In the genomic region with DNA sequence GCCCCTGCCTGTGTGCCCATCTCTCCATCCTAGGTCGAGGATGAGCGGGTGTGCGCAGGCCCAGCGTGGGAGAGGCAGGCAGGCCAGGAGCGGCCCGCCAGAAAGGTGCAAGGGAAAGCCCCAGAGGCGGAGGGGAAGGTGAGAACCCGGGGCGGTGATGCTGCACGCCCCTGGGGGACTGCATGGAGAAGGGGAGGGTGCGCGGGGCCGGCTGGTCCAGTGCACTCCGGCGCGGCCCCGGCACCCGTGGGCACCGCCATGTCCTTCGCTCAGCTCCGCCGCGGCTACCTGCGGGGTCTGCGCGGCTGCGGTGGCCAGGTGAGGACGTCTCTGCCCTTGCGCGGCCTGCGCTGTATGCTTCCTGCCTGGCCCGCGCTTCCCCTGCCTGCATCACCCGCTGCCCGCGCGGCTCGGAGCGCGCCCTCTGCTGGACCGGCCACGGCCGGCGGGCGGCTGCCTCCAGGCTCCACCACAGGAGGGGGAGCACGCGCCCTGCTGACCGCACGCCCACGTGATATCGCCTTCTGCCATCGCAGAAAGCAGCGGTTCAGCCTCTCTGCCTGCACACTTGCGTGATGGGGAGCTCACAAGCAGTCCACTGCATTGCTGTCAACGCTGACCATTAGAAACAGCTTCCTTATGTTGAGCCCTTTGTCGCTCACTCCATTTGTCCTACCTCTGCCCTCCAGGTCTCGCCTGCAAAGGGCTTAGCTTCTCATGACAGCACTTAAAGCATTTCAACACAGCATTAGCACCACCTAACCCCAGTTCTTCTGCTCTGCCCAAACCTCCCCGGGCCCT, we compare ENCODE assay signal across 8 cellular contexts.
DNase-seq lines count a peak whose midpoint lies in the region; ATAC-seq and TF ChIP-seq lines count a peak whose summit lies in the region.

No MANE protein-coding gene starts in this region.

- peak overlapping the region; percentile 55 for H3K4me3 Mint-ChIP-seq in CD8-positive, alpha-beta T cell

- DNase-seq in CD8-positive, alpha-beta T cell, result peak; percentile 33 to 79 (median 53)
- DNase-seq in UCSD-AML1 (lab: John Stamatoyannopoulos, UW; ENCODE audit: unreplicated experiment) (peak; percentile 51), breast epithelium (ENCODE audit: low spot score in 2 of 2) (peak; percentile 77 to 83), islet precursor cell (peak; percentile 95), NCI-H2081 treated with DMSO at 0.1 percent for 48 hours (lab: John Stamatoyannopoulos, UW) (no peak)
- DNase-seq in stimulated activated CD4-positive, alpha-beta T cell treated with anti-CD3 and anti-CD28 coated beads, Interleukin-15, amount 100 ng/mL, for 1 hour (ENCODE audit: low read depth in 1 of 2, low spot score in 1 of 2), result peak; percentile 15 to 48

- H3K9me3 Mint-ChIP-seq in CD8-positive, alpha-beta T cell, result no peaks in the 10 kb centered on the region

- no peaks in the 10 kb centered on the region for H3K36me3 Mint-ChIP-seq in CD8-positive, alpha-beta T cell

- H3K4me1 Mint-ChIP-seq in CD8-positive, alpha-beta T cell (ENCODE audit: low read depth), result peaks cover 10% of the 10 kb centered on the region

- TF ChIP-seq POLR2A in breast epithelium (IDR thresholded peaks at IDR 0.05), result no peak

- no peaks in the 10 kb centered on the region for H3K9me3 ChIP-seq in CD8-positive, alpha-beta T cell (ENCODE audit: low read length)
- no peaks in the 10 kb centered on the region for H3K9me3 ChIP-seq in breast epithelium

- POLR2A ChIA-PET in CD8-positive, alpha-beta T cell (lab: Charles Lee), result no interaction called here

- H3K27ac Mint-ChIP-seq in CD8-positive, alpha-beta T cell, result peak overlapping the region; percentile 64

- no peaks in the 10 kb centered on the region for H3K36me3 ChIP-seq in CD8-positive, alpha-beta T cell (ENCODE audit: insufficient read depth, low read length)
- no peaks in the 10 kb centered on the region for H3K36me3 ChIP-seq in breast epithelium

- H3K4me3 ChIP-seq in CD8-positive, alpha-beta T cell (ENCODE audit: low read depth, low read length), result peak overlapping the region; percentile 28
- H3K4me3 ChIP-seq in breast epithelium, result peak overlapping the region; percentile 20 to 62 (median 41)

- peaks cover 7% of the 10 kb centered on the region for H3K4me1 ChIP-seq in CD8-positive, alpha-beta T cell (ENCODE audit: insufficient read depth, low read length)
- peaks cover 0 to 9% of the 10 kb centered on the region in 2 donors for H3K4me1 ChIP-seq in breast epithelium

- H3K27me3 ChIP-seq in CD8-positive, alpha-beta T cell (ENCODE audit: insufficient read depth, low read length), result no peaks in the 10 kb centered on the region
- H3K27me3 ChIP-seq in breast epithelium, result no peaks in the 10 kb centered on the region

- ATAC-seq in CD8-positive, alpha-beta T cell, result peak; percentile 76
- ATAC-seq in GM19455 (IDR thresholded peaks at IDR 0.05; ENCODE audit: unreplicated experiment) (peak; percentile 90), HG03565 (IDR thresholded peaks at IDR 0.05; ENCODE audit: unreplicated experiment) (peak; percentile 77)

- intact Hi-C loops in CD8-positive, alpha-beta T cell (cut with DNase I, micrococcal nuclease), result loop anchor here (1.0 to 5.0 kb wide), 2 partner anchors 619 to 640 kb away; no protein-coding TSS in a partner anchor
- intact Hi-C loops in breast epithelium (cut with DNase I; ENCODE audit: low total_unique reads), result loop anchor here (10.0 kb wide), 1 partner anchor 626 kb away; no protein-coding TSS in a partner anchor

- CTCF ChIA-PET in CD8-positive, alpha-beta T cell (lab: Charles Lee), result interaction anchor here (0.9 to 1.4 kb wide), 6 partner anchors 9 to 641 kb away, joined by 3 to 6 read pairs (median 3); no protein-coding TSS in a partner anchor

- TF ChIP-seq CTCF in CD8-positive, alpha-beta T cell (IDR thresholded peaks at IDR 0.05), result peak; percentile 32
- peak; percentile 73 to 96 (median 83) for TF ChIP-seq CTCF in breast epithelium (IDR thresholded peaks at IDR 0.05)

- peak overlapping the region; percentile 51 for H3K27ac ChIP-seq in CD8-positive, alpha-beta T cell (ENCODE audit: low read depth, low read length)
- peak overlapping the region; percentile 50 to 60 for H3K27ac ChIP-seq in breast epithelium

- peaks cover 14% of the 10 kb centered on the region for H3K27me3 Mint-ChIP-seq in CD8-positive, alpha-beta T cell (ENCODE audit: low read depth)
